ENCODE assay signal across 15 cellular contexts in genomic region chr1:204529371-204529895, GRCh38. TPM values are rescaled to one million over a fixed set of nuclear protein-coding genes. Genes with fewer than 3 reads are reported as not detected.
DNase-seq lines count a peak whose midpoint lies in the region; ATAC-seq and TF ChIP-seq lines count a peak whose summit lies in the region.
"Had no signal": no experiment of that assay in that cellular context is flagged by ENCODE, and none has a peak within 500 bp of the region (broad histone marks: within the 10 kb centered on the region; RNA-seq: fewer than 3 reads in every experiment).

No MANE protein-coding gene starts in this region.

- H3K36me3 ChIP-seq in H7 (replicated peaks; ENCODE audit: control insufficient read depth, insufficient read depth, low read length) = peaks cover 37% of the 10 kb centered on the region
- peaks cover 88% of the 10 kb centered on the region for H3K36me3 ChIP-seq in neutrophil

- no peaks in the 10 kb centered on the region for H3K9me3 ChIP-seq in CD4-positive, alpha-beta T cell (ENCODE audit: control insufficient read depth, low read length)
- no peaks in the 10 kb centered on the region for H3K9me3 ChIP-seq in neutrophil
- H3K9me3 ChIP-seq: tibial nerve had no signal

- TF ChIP-seq CTCF in CD4-positive, alpha-beta T cell (IDR thresholded peaks at IDR 0.05) = no peak
- TF ChIP-seq CTCF in chondrocyte (IDR thresholded peaks at IDR 0.05) (peak; percentile 46), neutrophil (IDR thresholded peaks at IDR 0.05) (no peak)

- H3K4me3 ChIP-seq in H7 (ENCODE audit: insufficient read depth, low read depth, low read length) = no peak overlapping the region
- no peak overlapping the region for H3K4me3 ChIP-seq in neutrophil (ENCODE audit: low read depth in 1 of 2, low read length in 1 of 2)
- H3K4me3 ChIP-seq: tibial nerve had no signal

- no peak for ATAC-seq in CD4-positive, alpha-beta T cell (ENCODE audit: poor library complexity)
- no peak for ATAC-seq in HG03571 (IDR thresholded peaks at IDR 0.05; ENCODE audit: unreplicated experiment)

- H3K27ac Mint-ChIP-seq in CD4-positive, alpha-beta T cell = peak overlapping the region; percentile 17
- no peak overlapping the region for H3K27ac Mint-ChIP-seq in chondrocyte (ENCODE audit: unreplicated experiment)

- no peak for DNase-seq in CD4-positive, alpha-beta T cell
- peak; percentile 19 for DNase-seq in H7
- DNase-seq in chondrocyte (ENCODE audit: low spot score) = no peak
- no peak for DNase-seq in stimulated activated CD4-positive, alpha-beta T cell treated with anti-CD3 and anti-CD28 coated beads, Interleukin-4, amount 100 ng/mL, for 1 hour
- no peak for DNase-seq in NCI-H526 treated with DMSO at 0.1 percent for 48 hours (lab: John Stamatoyannopoulos, UW)
- DNase-seq in activated effector memory CD4-positive, alpha-beta T cell treated with anti-CD3 and anti-CD28 coated beads, Interleukin-2, amount 50 U/mL, for 16 hours = no peak
- DNase-seq: activated CD8-positive, alpha-beta memory T cell treated with anti-CD3 and anti-CD28 coated beads, Interleukin-2, amount 50 U/mL, for 48 hours; activated naive CD4-positive, alpha-beta T cell treated with Interleukin-2 at 50 U/mL for 16 hours; DMS53; Karpas-422; SHP77 had no signal

- no peaks in the 10 kb centered on the region for H3K9me3 Mint-ChIP-seq in CD4-positive, alpha-beta T cell
- H3K9me3 Mint-ChIP-seq in chondrocyte (ENCODE audit: low read depth) = no peaks in the 10 kb centered on the region

- no peaks in the 10 kb centered on the region for H3K27me3 ChIP-seq in CD4-positive, alpha-beta T cell (ENCODE audit: control insufficient read depth, insufficient read depth, low read length)
- H3K27me3 ChIP-seq in H7 (ENCODE audit: control insufficient read depth, insufficient read depth, low read length) (no peaks in the 10 kb centered on the region), neutrophil (no peaks in the 10 kb centered on the region)
- H3K27me3 ChIP-seq: tibial nerve had no signal

- H3K4me1 Mint-ChIP-seq in CD4-positive, alpha-beta T cell (ENCODE audit: low read depth) = peaks cover 47% of the 10 kb centered on the region
- H3K4me1 Mint-ChIP-seq in chondrocyte (ENCODE audit: low read depth) = peaks cover 5% of the 10 kb centered on the region

- no peak overlapping the region for H3K27ac ChIP-seq in CD4-positive, alpha-beta T cell (ENCODE audit: low read depth, low read length)
- H3K27ac ChIP-seq in neutrophil = peak overlapping the region; percentile 7
- H3K27ac ChIP-seq: epithelial cell of prostate, tibial nerve had no signal

- intact Hi-C loops in CD4-positive, alpha-beta T cell (cut with DNase I, micrococcal nuclease) = no loop called here

- POLR2A ChIA-PET in CD4-positive, alpha-beta T cell (lab: Charles Lee) = interaction anchor here (0.9 to 5.8 kb wide), 3 partner anchors 12 to 36 kb away, joined by 3 to 41 read pairs (median 3); partner anchors contain the start of gene MDM4

- CTCF ChIA-PET in CD4-positive, alpha-beta T cell (lab: Charles Lee) = interaction anchor here (1.2 to 1.4 kb wide), 3 partner anchors 8 to 23 kb away, joined by 3 to 7 read pairs (median 3); no protein-coding TSS in a partner anchor

- H3K36me3 Mint-ChIP-seq in CD4-positive, alpha-beta T cell (ENCODE audit: low read depth) = peaks cover 95% of the 10 kb centered on the region
- peaks cover 25% of the 10 kb centered on the region for H3K36me3 Mint-ChIP-seq in chondrocyte (ENCODE audit: low read depth)

- H3K4me3 Mint-ChIP-seq in CD4-positive, alpha-beta T cell = no peak overlapping the region
- H3K4me3 Mint-ChIP-seq in chondrocyte (ENCODE audit: unreplicated experiment) = no peak overlapping the region

- H3K4me1 ChIP-seq in neutrophil (ENCODE audit: control insufficient read depth in 1 of 2, insufficient read depth in 1 of 2, low read depth in 1 of 2, low read length in 1 of 2) = peaks cover 0 to 3% of the 10 kb centered on the region in 2 experiments
- H3K4me1 ChIP-seq: tibial nerve had no signal

- no peaks in the 10 kb centered on the region for H3K27me3 Mint-ChIP-seq in CD4-positive, alpha-beta T cell
- no peaks in the 10 kb centered on the region for H3K27me3 Mint-ChIP-seq in chondrocyte (ENCODE audit: low read depth)

RNA-seq across cellular contexts. Expression of gene MDM4, which starts 13.2 kb away (rescaled TPM):
- total RNA-seq in CD4-positive, alpha-beta T cell = 100 to 1,000 TPM; 260 to 266 TPM
- total RNA-seq in H7 (2014; rRNA removed; shearing (Covaris generic)) = 15.9 and 17.6 TPM in 2 replicates
- 35.3 to 51.1 TPM (median 39.1 TPM) in 3 replicates for total RNA-seq in chondrocyte

RNA-seq across cellular contexts. Expression of gene PIK3C2B, which starts 34.8 kb away (rescaled TPM):
- total RNA-seq in CD4-positive, alpha-beta T cell = 10 to 100 TPM; 25.5 to 27.1 TPM
- 14.7 and 18.1 TPM in 2 replicates for total RNA-seq in H7 (2014; rRNA removed; shearing (Covaris generic))
- 19.5 to 22.4 TPM (median 19.6 TPM) in 3 replicates for total RNA-seq in chondrocyte
